Comparison of ENCODE assay signal across 28 cellular contexts in genomic region chr16:22337045-22337444, GRCh38.
"Had no signal": no experiment of that assay in that cellular context is flagged by ENCODE, and none has a peak within 500 bp of the region (broad histone marks: within the 10 kb centered on the region; RNA-seq: fewer than 3 reads in every experiment).

No MANE protein-coding gene starts in this region.

- H3K27ac ChIP-seq: colonic mucosa, esophagus muscularis mucosa, foreskin keratinocyte, gastroesophageal sphincter, heart left ventricle, hepatocyte, left ventricle myocardium inferior, neural progenitor cell, parathyroid adenoma, prostate gland, right atrium auricular region, skin epidermis, spleen, testis, tibial artery had no signal

- H3K9me3 ChIP-seq: colonic mucosa, prostate gland, testis had no signal

- H3K4me2 ChIP-seq: hepatocyte, neural progenitor cell had no signal

- H3K27ac Mint-ChIP-seq: dendritic cell treated with granulocyte-macrophage colony-stimulating factor and Interleukin-4, amounts not matched to agents 40 ng/mL and 50 ng/mL, for 4 days; nephron; neural progenitor cell; stimulated activated memory B cell treated with anti-CD40 and anti-IgM and Interleukin-4, amounts not matched to agents 10 μg/mL and 1 μg/mL and 100 μg/mL, for 72 hours; type B pancreatic cell had no signal

- H3K9ac ChIP-seq: neural progenitor cell, parathyroid adenoma had no signal

- H3K4me3 Mint-ChIP-seq: dendritic cell treated with granulocyte-macrophage colony-stimulating factor and Interleukin-4, amounts not matched to agents 40 ng/mL and 50 ng/mL, for 4 days; nephron; neural progenitor cell; stimulated activated memory B cell treated with anti-CD40 and anti-IgM and Interleukin-4, amounts not matched to agents 10 μg/mL and 1 μg/mL and 100 μg/mL, for 72 hours; type B pancreatic cell had no signal

- H3K4me1 Mint-ChIP-seq: nephron; neural progenitor cell; stimulated activated memory B cell treated with anti-CD40 and anti-IgM and Interleukin-4, amounts not matched to agents 10 μg/mL and 1 μg/mL and 100 μg/mL, for 72 hours had no signal

- H3K36me3 ChIP-seq: colonic mucosa had no signal

- H3K4me1 ChIP-seq: colonic mucosa, esophagus muscularis mucosa, foreskin keratinocyte, gastroesophageal sphincter, left ventricle myocardium inferior, neural progenitor cell, parathyroid adenoma, prostate gland, right atrium auricular region, spleen, testis, tibial artery had no signal

- H2AFZ ChIP-seq: hepatocyte, neural progenitor cell, parathyroid adenoma had no signal

- ATAC-seq: foreskin keratinocyte; gastroesophageal sphincter; heart left ventricle; left colon; naive thymus-derived CD4-positive, alpha-beta T cell; stimulated activated memory B cell treated with anti-CD40 and anti-IgM and Interleukin-4, amounts not matched to agents 10 μg/mL and 1 μg/mL and 100 μg/mL, for 72 hours; stimulated activated naive CD8-positive, alpha-beta T cell treated with anti-CD3 and anti-CD28 coated beads, Interleukin-15, Interleukin-2, amounts not matched to agents 100 U/mL and 50 U/mL, for 24 hours had no signal

- H3K27me3 Mint-ChIP-seq: dendritic cell treated with granulocyte-macrophage colony-stimulating factor and Interleukin-4, amounts not matched to agents 40 ng/mL and 50 ng/mL, for 4 days; naive thymus-derived CD4-positive, alpha-beta T cell; stimulated activated memory B cell treated with anti-CD40 and anti-IgM and Interleukin-4, amounts not matched to agents 10 μg/mL and 1 μg/mL and 100 μg/mL, for 72 hours; type B pancreatic cell had no signal

- DNase-seq: colonic mucosa; effector CD8-positive, alpha-beta T cell; foreskin keratinocyte; heart left ventricle; left colon; left ventricle myocardium inferior; mesenchymal stem cell; midbrain; naive thymus-derived CD4-positive, alpha-beta T cell; spleen; stimulated activated CD4-positive, alpha-beta T cell treated with anti-CD3 and anti-CD28 coated beads, Interleukin-4, amount 100 ng/mL, for 4 hours; stimulated activated naive CD8-positive, alpha-beta T cell treated with anti-CD3 and anti-CD28 coated beads, Interleukin-15, Interleukin-2, amounts not matched to agents 100 U/mL and 50 U/mL, for 24 hours; substantia nigra; testis; tibial artery had no signal

- H3K27me3 ChIP-seq: colonic mucosa, esophagus muscularis mucosa, foreskin keratinocyte, gastroesophageal sphincter, heart left ventricle, hepatocyte, neural progenitor cell, right atrium auricular region, spleen, testis, tibial artery had no signal

- H3K4me3 ChIP-seq: colonic mucosa, esophagus muscularis mucosa, gastroesophageal sphincter, heart left ventricle, left ventricle myocardium inferior, lung, neural progenitor cell, prostate gland, right atrium auricular region, skin epidermis, spleen, testis, tibial artery had no signal
